ENCODE assay signal across 2 cellular contexts in the genomic region with DNA sequence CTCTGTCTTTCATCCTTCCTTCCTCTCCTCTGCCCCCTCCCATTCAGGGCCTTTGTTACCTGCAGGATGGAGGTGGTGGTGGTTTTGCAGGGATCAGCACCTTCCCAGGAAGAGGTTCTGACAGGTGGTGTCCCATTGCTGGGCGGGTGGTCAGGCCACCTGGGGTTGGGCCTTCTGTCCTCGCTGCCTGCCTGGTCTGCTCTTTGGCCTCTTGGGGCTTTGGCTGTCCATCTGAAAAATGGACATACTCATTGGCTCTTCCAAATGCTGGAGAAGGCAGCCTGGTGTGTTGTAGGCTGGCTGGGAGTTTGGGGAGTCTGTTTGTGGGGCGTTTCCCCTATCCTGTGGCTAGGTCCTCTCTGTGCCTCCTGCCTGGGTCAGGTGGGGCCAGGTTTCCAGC.
TF ChIP-seq lines count a peak whose summit lies in the region.

No MANE protein-coding gene starts in this region.

TF ChIP-seq in GM23338, 12 proteins besides CTCF, POLR2A, EP300 and RAD21 (continued from another document):
- TF ChIP-seq ZNF462 (CRISPR knock-in tag; IDR thresholded peaks at IDR 0.05) (no peak), NANOG (IDR thresholded peaks at IDR 0.05; ENCODE audit: borderline replicate concordance) (no peak), CREB1 (CRISPR knock-in tag; IDR thresholded peaks at IDR 0.05; ENCODE audit: low read depth) (no peak), EZH2 (IDR thresholded peaks at IDR 0.05; ENCODE audit: low read depth, unreplicated experiment) (no peak), POLR2AphosphoS5 (IDR thresholded peaks at IDR 0.05; ENCODE audit: low read depth) (no peak), EZH2phosphoT487 (IDR thresholded peaks at IDR 0.05; ENCODE audit: unreplicated experiment) (no peak), REST (IDR thresholded peaks at IDR 0.05; ENCODE audit: unreplicated experiment) (no peak), ZNF114 (CRISPR knock-in tag; IDR thresholded peaks at IDR 0.05) (no peak)

TF ChIP-seq in SK-N-SH treated with all-trans-retinoic acid at 6 μM for 48 hours, 23 proteins besides CTCF, POLR2A, EP300 and RAD21 (continued from another document):
- TF ChIP-seq TSHZ2 (CRISPR knock-in tag; IDR thresholded peaks at IDR 0.05) (no peak), BACH2 (CRISPR knock-in tag; IDR thresholded peaks at IDR 0.05; ENCODE audit: borderline replicate concordance) (no peak), POU6F1 (CRISPR knock-in tag; IDR thresholded peaks at IDR 0.05; ENCODE audit: borderline replicate concordance, low read depth) (no peak), CSDC2 (CRISPR knock-in tag; IDR thresholded peaks at IDR 0.05) (no peak), CSRNP3 (CRISPR knock-in tag; IDR thresholded peaks at IDR 0.05) (no peak), ESRRG (CRISPR knock-in tag; IDR thresholded peaks at IDR 0.05) (no peak), GLIS3 (CRISPR knock-in tag; IDR thresholded peaks at IDR 0.05) (no peak), ZC3H10 (CRISPR knock-in tag; IDR thresholded peaks at IDR 0.05) (no peak), TCF4 (CRISPR knock-in tag; IDR thresholded peaks at IDR 0.05; ENCODE audit: borderline replicate concordance) (no peak), SNAI2 (CRISPR knock-in tag; IDR thresholded peaks at IDR 0.05) (no peak), ARNTL (CRISPR knock-in tag; IDR thresholded peaks at IDR 0.05; ENCODE audit: borderline replicate concordance, low read depth) (no peak)
